20 cellular contexts compared by ENCODE assay signal in the genomic region with DNA sequence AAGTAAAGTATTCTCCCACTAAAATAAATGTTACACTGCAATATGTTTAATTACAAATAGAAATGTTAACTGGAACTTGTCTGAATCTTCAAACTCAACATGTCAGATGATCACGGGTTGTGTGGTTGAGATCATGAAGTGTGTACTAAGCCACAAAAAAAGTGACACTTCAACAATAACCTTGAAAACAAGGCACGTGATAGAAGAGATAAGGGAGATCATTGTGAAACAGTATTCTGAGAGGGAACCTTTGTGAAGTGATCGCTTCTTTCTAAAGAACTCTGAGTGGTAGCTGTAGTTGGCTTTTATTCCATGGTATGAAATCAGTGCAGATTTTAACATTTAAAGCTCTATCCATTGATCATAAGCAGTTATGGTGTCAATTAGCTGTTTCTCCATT.
DNase-seq lines count a peak whose midpoint lies in the region; ATAC-seq, FAIRE-seq and TF ChIP-seq lines count a peak whose summit lies in the region.
"Had no signal": no experiment of that assay in that cellular context is flagged by ENCODE, and none has a peak within 500 bp of the region (broad histone marks: within the 10 kb centered on the region; RNA-seq: fewer than 3 reads in every experiment).

No MANE protein-coding gene starts in this region.

- FAIRE-seq in A549 (lab: Jason Lieb, UNC): peak; percentile 51
- FAIRE-seq: H54 had no signal

- H3K4me1 ChIP-seq in A549: no peaks in the 10 kb centered on the region
- H3K4me1 ChIP-seq in left lung: peaks cover 4 to 15% of the 10 kb centered on the region in 2 donors
- H3K4me1 ChIP-seq in lower lobe of right lung: peaks cover 25% of the 10 kb centered on the region

- H3K27me3 ChIP-seq in left lung: no peaks in the 10 kb centered on the region
- no peaks in the 10 kb centered on the region for H3K27me3 ChIP-seq in lower lobe of right lung (ENCODE audit: low read depth)

- TF ChIP-seq CTCF in A549 (IDR thresholded peaks at IDR 0.05) (no peak), left lung (IDR thresholded peaks at IDR 0.05) (no peak), lower lobe of right lung (IDR thresholded peaks at IDR 0.05) (no peak)

- POLR2A ChIA-PET in A549 (lab: Yijun Ruan, JAX): no interaction called here

- H3K36me3 Mint-ChIP-seq in activated T-helper 17 cell treated with anti-CD3 and anti-CD28 coated beads, Interleukin-2, amount 50 U/mL, for 72 hours (ENCODE audit: low read depth): peaks cover 6% of the 10 kb centered on the region

- peaks cover 7% of the 10 kb centered on the region for H3K4me1 Mint-ChIP-seq in activated T-helper 17 cell treated with anti-CD3 and anti-CD28 coated beads, Interleukin-2, amount 50 U/mL, for 72 hours

- no peak overlapping the region for H3K4me2 ChIP-seq in A549

- no peaks in the 10 kb centered on the region for H3K27me3 Mint-ChIP-seq in activated T-helper 17 cell treated with anti-CD3 and anti-CD28 coated beads, Interleukin-2, amount 50 U/mL, for 72 hours
- H3K27me3 Mint-ChIP-seq: CD4-positive, CD25-positive, alpha-beta regulatory T cell had no signal

- no peak for TF ChIP-seq RAD21 in A549 (conservative IDR thresholded peaks at IDR 0.05 in 1 of 2, IDR thresholded peaks at IDR 0.05 in 1 of 2)

- H3K36me3 ChIP-seq in left lung (no peaks in the 10 kb centered on the region), lower lobe of right lung (no peaks in the 10 kb centered on the region)

- H3K4me3 ChIP-seq in A549: no peak overlapping the region
- H3K4me3 ChIP-seq in Jurkat, Clone E6-1 (ENCODE audit: low read length): no peak overlapping the region
- no peak overlapping the region for H3K4me3 ChIP-seq in left lung
- no peak overlapping the region for H3K4me3 ChIP-seq in lower lobe of right lung

- H3K27ac ChIP-seq in A549 (no peak overlapping the region), left lung (no peak overlapping the region), lower lobe of right lung (no peak overlapping the region)

- H3K4me3 Mint-ChIP-seq in activated T-helper 17 cell treated with anti-CD3 and anti-CD28 coated beads, Interleukin-2, amount 50 U/mL, for 72 hours: no peak overlapping the region
- H3K4me3 Mint-ChIP-seq: CD4-positive, CD25-positive, alpha-beta regulatory T cell had no signal

- CTCF ChIA-PET in A549 (lab: Yijun Ruan, JAX): interaction anchor here (1.3 to 2.3 kb wide), 3 partner anchors 11 to 112 kb away, joined by 5 to 6 read pairs (median 5); no protein-coding TSS in a partner anchor

- no peaks in the 10 kb centered on the region for H3K9me3 Mint-ChIP-seq in activated T-helper 17 cell treated with anti-CD3 and anti-CD28 coated beads, Interleukin-2, amount 50 U/mL, for 72 hours
- H3K9me3 Mint-ChIP-seq: CD4-positive, CD25-positive, alpha-beta regulatory T cell had no signal

- no peak for TF ChIP-seq POLR2A in A549 (IDR thresholded peaks at IDR 0.05; ENCODE audit: low read length)

- intact Hi-C loops in left lung (cut with DNase I): no loop called here
- intact Hi-C loops in lower lobe of right lung (cut with DNase I): no loop called here

- H3K9me3 ChIP-seq in A549: no peaks in the 10 kb centered on the region
- H3K9me3 ChIP-seq in left lung: no peaks in the 10 kb centered on the region
- H3K9me3 ChIP-seq in lower lobe of right lung: no peaks in the 10 kb centered on the region
- H3K9me3 ChIP-seq: Caco-2 had no signal

- DNase-seq in A549 (ENCODE audit: low read depth in 1 of 2, low spot score in 1 of 2): no peak
- DNase-seq in Jurkat, Clone E6-1 (ENCODE audit: low read depth, low spot score): peak; percentile 73
- DNase-seq in left lung: no peak
- DNase-seq in AG08396 (ENCODE audit: low spot score): no peak
- DNase-seq in lower lobe of right lung: no peak
- DNase-seq: ACHN, Caco-2, DMS153, Kasumi-1, MM.1S, NCI-H1417 treated with DMSO at 0.1 percent for 48 hours, NCI-H1930, NCI-H2171, NCI-H446, NCI-H69, PC-3 had no signal

- no peak for TF ChIP-seq EP300 in A549 (IDR thresholded peaks at IDR 0.05)

- H3K27ac Mint-ChIP-seq in activated T-helper 17 cell treated with anti-CD3 and anti-CD28 coated beads, Interleukin-2, amount 50 U/mL, for 72 hours: peak overlapping the region; percentile 8

- ATAC-seq in A549: no peak
- peak; percentile 26 for ATAC-seq in activated T-helper 17 cell treated with anti-CD3 and anti-CD28 coated beads, Interleukin-2, amount 50 U/mL, for 72 hours (replicated peaks)
- ATAC-seq in left lung: peak; percentile 4
- no peak for ATAC-seq in GM19467 (IDR thresholded peaks at IDR 0.05; ENCODE audit: unreplicated experiment)
- ATAC-seq in lower lobe of right lung: no peak
- ATAC-seq: PC-3 had no signal

- 89% methylated on average over 3 of the region's 3 CpGs for WGBS in A549 (ENCODE audit: missing lambda C conversion rate)

TF ChIP-seq in A549, 52 proteins besides CTCF, POLR2A, EP300 and RAD21:
- TF ChIP-seq EHMT2 (IDR thresholded peaks at IDR 0.05; ENCODE audit: low read depth): no peak
- no peak for TF ChIP-seq NFE2L2 (conservative IDR thresholded peaks at IDR 0.05; ENCODE audit: low read length)
- no peak for TF ChIP-seq ZC3H11A (IDR thresholded peaks at IDR 0.05)
- TF ChIP-seq CBX8 (IDR thresholded peaks at IDR 0.05): no peak
- no peak for TF ChIP-seq ZSCAN20 (CRISPR knock-in tag; IDR thresholded peaks at IDR 0.05)
- no peak for TF ChIP-seq ZFP36 (IDR thresholded peaks at IDR 0.05; ENCODE audit: borderline replicate concordance, partially characterized antibody)
- no peak for TF ChIP-seq HDAC2 (IDR thresholded peaks at IDR 0.05)
- no peak for TF ChIP-seq FOSB (CRISPR knock-in tag; IDR thresholded peaks at IDR 0.05)
- TF ChIP-seq, protein P1, sequence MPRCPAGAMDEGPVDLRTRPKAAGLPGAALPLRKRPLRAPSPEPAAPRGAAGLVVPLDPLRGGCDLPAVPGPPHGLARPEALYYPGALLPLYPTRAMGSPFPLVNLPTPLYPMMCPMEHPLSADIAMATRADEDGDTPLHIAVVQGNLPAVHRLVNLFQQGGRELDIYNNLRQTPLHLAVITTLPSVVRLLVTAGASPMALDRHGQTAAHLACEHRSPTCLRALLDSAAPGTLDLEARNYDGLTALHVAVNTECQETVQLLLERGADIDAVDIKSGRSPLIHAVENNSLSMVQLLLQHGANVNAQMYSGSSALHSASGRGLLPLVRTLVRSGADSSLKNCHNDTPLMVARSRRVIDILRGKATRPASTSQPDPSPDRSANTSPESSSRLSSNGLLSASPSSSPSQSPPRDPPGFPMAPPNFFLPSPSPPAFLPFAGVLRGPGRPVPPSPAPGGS (IDR thresholded peaks at IDR 0.05): no peak
- no peak for TF ChIP-seq ZNF302 (CRISPR knock-in tag; IDR thresholded peaks at IDR 0.05)
- no peak for TF ChIP-seq KDM5A (IDR thresholded peaks at IDR 0.05)
- no peak for TF ChIP-seq POLR2AphosphoS2 (conservative IDR thresholded peaks at IDR 0.05; ENCODE audit: low read length)
- TF ChIP-seq, protein P2, sequence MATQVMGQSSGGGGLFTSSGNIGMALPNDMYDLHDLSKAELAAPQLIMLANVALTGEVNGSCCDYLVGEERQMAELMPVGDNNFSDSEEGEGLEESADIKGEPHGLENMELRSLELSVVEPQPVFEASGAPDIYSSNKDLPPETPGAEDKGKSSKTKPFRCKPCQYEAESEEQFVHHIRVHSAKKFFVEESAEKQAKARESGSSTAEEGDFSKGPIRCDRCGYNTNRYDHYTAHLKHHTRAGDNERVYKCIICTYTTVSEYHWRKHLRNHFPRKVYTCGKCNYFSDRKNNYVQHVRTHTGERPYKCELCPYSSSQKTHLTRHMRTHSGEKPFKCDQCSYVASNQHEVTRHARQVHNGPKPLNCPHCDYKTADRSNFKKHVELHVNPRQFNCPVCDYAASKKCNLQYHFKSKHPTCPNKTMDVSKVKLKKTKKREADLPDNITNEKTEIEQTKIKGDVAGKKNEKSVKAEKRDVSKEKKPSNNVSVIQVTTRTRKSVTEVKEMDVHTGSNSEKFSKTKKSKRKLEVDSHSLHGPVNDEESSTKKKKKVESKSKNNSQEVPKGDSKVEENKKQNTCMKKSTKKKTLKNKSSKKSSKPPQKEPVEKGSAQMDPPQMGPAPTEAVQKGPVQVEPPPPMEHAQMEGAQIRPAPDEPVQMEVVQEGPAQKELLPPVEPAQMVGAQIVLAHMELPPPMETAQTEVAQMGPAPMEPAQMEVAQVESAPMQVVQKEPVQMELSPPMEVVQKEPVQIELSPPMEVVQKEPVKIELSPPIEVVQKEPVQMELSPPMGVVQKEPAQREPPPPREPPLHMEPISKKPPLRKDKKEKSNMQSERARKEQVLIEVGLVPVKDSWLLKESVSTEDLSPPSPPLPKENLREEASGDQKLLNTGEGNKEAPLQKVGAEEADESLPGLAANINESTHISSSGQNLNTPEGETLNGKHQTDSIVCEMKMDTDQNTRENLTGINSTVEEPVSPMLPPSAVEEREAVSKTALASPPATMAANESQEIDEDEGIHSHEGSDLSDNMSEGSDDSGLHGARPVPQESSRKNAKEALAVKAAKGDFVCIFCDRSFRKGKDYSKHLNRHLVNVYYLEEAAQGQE (IDR thresholded peaks at IDR 0.05): no peak
- TF ChIP-seq BHLHE40 (IDR thresholded peaks at IDR 0.05; ENCODE audit: low read depth, low read length): no peak
- TF ChIP-seq, protein P3, sequence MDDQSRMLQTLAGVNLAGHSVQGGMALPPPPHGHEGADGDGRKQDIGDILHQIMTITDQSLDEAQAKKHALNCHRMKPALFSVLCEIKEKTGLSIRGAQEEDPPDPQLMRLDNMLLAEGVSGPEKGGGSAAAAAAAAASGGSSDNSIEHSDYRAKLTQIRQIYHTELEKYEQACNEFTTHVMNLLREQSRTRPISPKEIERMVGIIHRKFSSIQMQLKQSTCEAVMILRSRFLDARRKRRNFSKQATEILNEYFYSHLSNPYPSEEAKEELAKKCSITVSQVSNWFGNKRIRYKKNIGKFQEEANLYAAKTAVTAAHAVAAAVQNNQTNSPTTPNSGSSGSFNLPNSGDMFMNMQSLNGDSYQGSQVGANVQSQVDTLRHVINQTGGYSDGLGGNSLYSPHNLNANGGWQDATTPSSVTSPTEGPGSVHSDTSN (IDR thresholded peaks at IDR 0.05): no peak
- no peak for TF ChIP-seq TFCP2L1 (CRISPR knock-in tag; IDR thresholded peaks at IDR 0.05)
- no peak for TF ChIP-seq CBX2 (IDR thresholded peaks at IDR 0.05; ENCODE audit: borderline replicate concordance, low read depth)
- no peak for TF ChIP-seq FOXS1 (CRISPR knock-in tag; IDR thresholded peaks at IDR 0.05)
- no peak for TF ChIP-seq PHF8 (IDR thresholded peaks at IDR 0.05; ENCODE audit: borderline replicate concordance, low read depth)
- no peak for TF ChIP-seq FOSL2 (IDR thresholded peaks at IDR 0.05)
- no peak for TF ChIP-seq FOSL2 (CRISPR knock-in tag; IDR thresholded peaks at IDR 0.05)
TF ChIP-seq in A549: peak in this region for 0.

Comparison
In these comparisons a context has a peak if more than half of its experiments do, and no peak if none do; other contexts are left out.
1. ATAC-seq: peak in activated T-helper 17 cell treated with anti-CD3 and anti-CD28 coated beads, Interleukin-2, amount 50 U/mL, for 72 hours (single experiment) and left lung (single experiment); none in A549 (0 of 2), GM19467 (single experiment) and lower lobe of right lung (0 of 2).